Comparison of ENCODE assay signal across 8 cellular contexts in genomic region chr1:2300004-2300771, GRCh38.
DNase-seq lines count a peak whose midpoint lies in the region; ATAC-seq lines count a peak whose summit lies in the region.

No MANE protein-coding gene starts in this region.

- ATAC-seq in HG03469 (IDR thresholded peaks at IDR 0.05; ENCODE audit: unreplicated experiment): peak; percentile 59

- DNase-seq in NOMO-1 (lab: John Stamatoyannopoulos, UW; ENCODE audit: unreplicated experiment in 2 of 2): peak; percentile 13 to 18
- no peak for DNase-seq in NOMO-1 treated with dmso at 0.1 percent for 144 hours (lab: John Stamatoyannopoulos, UW; ENCODE audit: unreplicated experiment)
- DNase-seq in activated CD8-positive, alpha-beta memory T cell treated with anti-CD3 and anti-CD28 coated beads for 48 hours (ENCODE audit: low read depth in 2 of 3, low spot score in 2 of 3): peak; percentile 58 to 70 (median 64)
- peak; percentile 81 for DNase-seq in germinal center (ENCODE audit: low spot score)
- peak; percentile 64 to 86 (median 68) for DNase-seq in stimulated activated CD4-positive, alpha-beta T cell treated with anti-CD3 and anti-CD28 coated beads, TNF-alpha, amount 100 ng/mL, for 24 hours (ENCODE audit: low read depth in 3 of 3)
- DNase-seq in NCI-H1105 (lab: John Stamatoyannopoulos, UW): no peak
- no peak for DNase-seq in hippocampal formation (lab: John Stamatoyannopoulos, UW)

Comparison
In these comparisons a context has a peak if more than half of its experiments do, and no peak if none do; other contexts are left out.
1. DNase-seq: peak in NOMO-1 (2 of 2), activated CD8-positive, alpha-beta memory T cell treated with anti-CD3 and anti-CD28 coated beads for 48 hours (3 of 3), germinal center (single experiment) and stimulated activated CD4-positive, alpha-beta T cell treated with anti-CD3 and anti-CD28 coated beads, TNF-alpha, amount 100 ng/mL, for 24 hours (3 of 3); none in NOMO-1 treated with dmso at 0.1 percent for 144 hours (single experiment), NCI-H1105 (single experiment) and hippocampal formation (0 of 2).